10 cellular contexts compared by ENCODE assay signal in the genomic region with DNA sequence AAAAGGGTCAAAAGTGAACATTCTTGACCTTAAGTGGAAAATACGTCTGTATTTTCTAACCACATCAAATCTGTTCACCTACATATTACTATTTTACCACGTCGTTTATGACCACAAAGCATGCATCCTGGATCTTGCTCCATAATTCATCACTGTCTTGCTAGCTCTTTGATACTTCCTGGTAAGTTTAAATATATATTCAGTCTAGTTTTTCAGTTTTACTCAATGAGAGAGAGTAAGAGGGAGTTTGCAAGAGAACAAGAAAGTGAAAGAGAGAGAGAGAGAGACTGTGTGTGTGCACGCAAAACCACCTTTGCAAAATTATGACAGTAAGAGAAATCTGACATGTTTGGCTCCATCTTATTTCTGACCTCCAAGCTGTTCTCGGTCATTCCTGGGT.
DNase-seq lines count a peak whose midpoint lies in the region; ATAC-seq and TF ChIP-seq lines count a peak whose summit lies in the region.
"Had no signal": no experiment of that assay in that cellular context is flagged by ENCODE, and none has a peak within 500 bp of the region (broad histone marks: within the 10 kb centered on the region; RNA-seq: fewer than 3 reads in every experiment).

No MANE protein-coding gene starts in this region.

- peaks cover 2% of the 10 kb centered on the region for H3K4me1 ChIP-seq in testis
- no peaks in the 10 kb centered on the region for H3K4me1 ChIP-seq in H9 (ENCODE audit: insufficient read depth, low read length)
- H3K4me1 ChIP-seq: thyroid gland had no signal

- H3K27me3 Mint-ChIP-seq in activated T-cell treated with anti-CD3 and anti-CD28 coated beads, Interleukin-2, amount 50 U/mL, for 72 hours (ENCODE audit: low read depth) = no peaks in the 10 kb centered on the region
- no peaks in the 10 kb centered on the region for H3K27me3 Mint-ChIP-seq in H9 (ENCODE audit: low read depth)

- no peak overlapping the region for H3K4ac ChIP-seq in H9 (ENCODE audit: low read depth, low read length)

- H2BK120ac ChIP-seq in H9 (ENCODE audit: low read depth, low read length, poor library complexity, severe bottlenecking) = no peak overlapping the region

- no peak overlapping the region for H3K23ac ChIP-seq in H9 (ENCODE audit: insufficient read length, low read depth, low read length)

- no peak overlapping the region for H3K18ac ChIP-seq in H9 (ENCODE audit: insufficient read length, low read depth, low read length)

- H3K4me3 Mint-ChIP-seq in activated T-cell treated with anti-CD3 and anti-CD28 coated beads, Interleukin-2, amount 50 U/mL, for 72 hours = no peak overlapping the region
- no peak overlapping the region for H3K4me3 Mint-ChIP-seq in H9

- no peak overlapping the region for H2AFZ ChIP-seq in H9 (ENCODE audit: low read length)

- H4K20me1 ChIP-seq in H9 (ENCODE audit: control insufficient read depth, insufficient read depth, insufficient read length) = no peaks in the 10 kb centered on the region

- intact Hi-C loops in testis (cut with DNase I; ENCODE audit: low total_unique reads) = no loop called here

- H3K56ac ChIP-seq in H9 (ENCODE audit: insufficient read length, low read depth, low read length) = no peak overlapping the region

- no peak overlapping the region for H3K4me2 ChIP-seq in H9 (ENCODE audit: insufficient read depth, insufficient read length, low read length)

- H4K8ac ChIP-seq in H9 (replicated peaks; ENCODE audit: insufficient read length, low read depth, low read length) = no peak overlapping the region

- H4K91ac ChIP-seq in H9 (ENCODE audit: insufficient read length, low read depth, low read length) = no peak overlapping the region

- no peak overlapping the region for H2BK20ac ChIP-seq in H9 (ENCODE audit: low read depth, low read length, poor library complexity, severe bottlenecking)

- no peak overlapping the region for H3K9ac ChIP-seq in H9 (ENCODE audit: extremely low read depth, insufficient read length, low read length)

- peaks cover 6% of the 10 kb centered on the region for H3K4me1 Mint-ChIP-seq in activated T-cell treated with anti-CD3 and anti-CD28 coated beads, Interleukin-2, amount 50 U/mL, for 72 hours (ENCODE audit: low read depth)
- peaks cover 0 to 3% of the 10 kb centered on the region in 2 experiments; a peak in 1 of 4 replicates for H3K4me1 Mint-ChIP-seq in H9

- no peaks in the 10 kb centered on the region for H3K23me2 ChIP-seq in H9 (ENCODE audit: insufficient read length, low read depth, low read length, poor library complexity, severe bottlenecking)

- H4K5ac ChIP-seq in H9 (ENCODE audit: insufficient read length, low read depth, low read length) = no peak overlapping the region

- H3K27ac ChIP-seq in testis (peak overlapping the region; percentile 14 to 68), H9 (ENCODE audit: insufficient read length, low read depth, low read length) (no peak overlapping the region)
- H3K27ac ChIP-seq: thyroid gland had no signal

- H2BK12ac ChIP-seq in H9 (ENCODE audit: insufficient read length, low read depth, low read length) = no peak overlapping the region

- H3K9me3 Mint-ChIP-seq in activated T-cell treated with anti-CD3 and anti-CD28 coated beads, Interleukin-2, amount 50 U/mL, for 72 hours = peaks cover 0 to 2% of the 10 kb centered on the region in 2 donors
- no peaks in the 10 kb centered on the region for H3K9me3 Mint-ChIP-seq in H9

- H3T11ph ChIP-seq in H9 (ENCODE audit: low read length) = no peak overlapping the region

- TF ChIP-seq CTCF in testis (IDR thresholded peaks at IDR 0.05) (no peak), H9 (conservative IDR thresholded peaks at IDR 0.05) (no peak)

- H3K36me3 Mint-ChIP-seq in activated T-cell treated with anti-CD3 and anti-CD28 coated beads, Interleukin-2, amount 50 U/mL, for 72 hours (ENCODE audit: insufficient read depth in 2 of 2) = no peaks in the 10 kb centered on the region
- H3K36me3 Mint-ChIP-seq in H9 (ENCODE audit: insufficient read depth in 1 of 3, low read depth in 3 of 3) = no peaks in the 10 kb centered on the region; a peak in 1 of 7 replicates

- H3K4me3 ChIP-seq in testis = no peak overlapping the region
- H3K4me3 ChIP-seq: thyroid gland had no signal

- H3K9me3 ChIP-seq in testis = no peaks in the 10 kb centered on the region
- no peaks in the 10 kb centered on the region for H3K9me3 ChIP-seq in H9 (ENCODE audit: control insufficient read depth, low read depth, low read length)
- H3K9me3 ChIP-seq: thyroid gland had no signal

- no peak for TF ChIP-seq POLR2A in testis (IDR thresholded peaks at IDR 0.05)

- H3K36me3 ChIP-seq in testis (ENCODE audit: low read depth, missing control alignments) = no peaks in the 10 kb centered on the region
- H3K36me3 ChIP-seq: thyroid gland had no signal

- no peak overlapping the region for H2BK15ac ChIP-seq in H9 (ENCODE audit: low read depth, low read length)

- no peak overlapping the region for H2AK5ac ChIP-seq in H9 (ENCODE audit: insufficient read length, low read length)

- no peaks in the 10 kb centered on the region for H3K79me2 ChIP-seq in H9 (ENCODE audit: insufficient read depth, low read length)

- H2BK5ac ChIP-seq in H9 (ENCODE audit: insufficient read length, low read length) = no peak overlapping the region

- no peak overlapping the region for H3K27ac Mint-ChIP-seq in activated T-cell treated with anti-CD3 and anti-CD28 coated beads, Interleukin-2, amount 50 U/mL, for 72 hours
- no peak overlapping the region for H3K27ac Mint-ChIP-seq in H9

- H3K27me3 ChIP-seq in testis (no peaks in the 10 kb centered on the region), H9 (ENCODE audit: insufficient read depth, low read length) (no peaks in the 10 kb centered on the region)
- H3K27me3 ChIP-seq: thyroid gland had no signal

- H3K14ac ChIP-seq in H9 (ENCODE audit: insufficient read depth, low read length) = no peak overlapping the region

- DNase-seq in activated T-cell treated with anti-CD3 and anti-CD28 coated beads, Interleukin-2, amount 50 U/mL, for 72 hours = no peak
- DNase-seq in activated T-cell treated with anti-CD3 and anti-CD28 coated beads, Interleukin-2, amount 50 U/mL, for 1 hour = no peak
- DNase-seq in testis (peak; percentile 33), H9 (no peak), T1000 (lab: John Stamatoyannopoulos, UW) (no peak)
- no peak for DNase-seq in stimulated activated CD4-positive, alpha-beta T cell treated with anti-CD3 and anti-CD28 coated beads, Interleukin-2, amount 100 ng/mL, for 24 hours
- DNase-seq: stimulated activated CD4-positive, alpha-beta T cell treated with anti-CD3 and anti-CD28 coated beads, Interleukin-12 subunit alpha, Interleukin-12 subunit beta, amount 100 ng/mL, for 4 hours; thyroid gland had no signal

- H3K79me1 ChIP-seq in H9 (ENCODE audit: insufficient read depth, low read depth, low read length, poor library complexity, severe bottlenecking) = no peaks in the 10 kb centered on the region

- peak; percentile 39 to 45 for ATAC-seq in activated T-cell treated with anti-CD3 and anti-CD28 coated beads, Interleukin-2, amount 50 U/mL, for 72 hours (replicated peaks in 1 of 2)
- peak; percentile 84 for ATAC-seq in HG02678 (IDR thresholded peaks at IDR 0.05; ENCODE audit: unreplicated experiment)
- ATAC-seq in HG03558 (IDR thresholded peaks at IDR 0.05; ENCODE audit: extremely low read depth, unreplicated experiment) = peak; percentile 96

- 44 to 48% methylated on average over 5 of the region's 5 CpGs for WGBS in testis, 2 donors
- no CpG with 5 or more reads among the region's 5 CpGs for WGBS in H9 (ENCODE audit: extremely low coverage, insufficient read length, low lambda C conversion rate)

Comparison
In these comparisons a context has a peak if more than half of its experiments do, and no peak if none do; other contexts are left out.
1. ATAC-seq: peak in every context shown above with its lines; median percentile 96 in HG03558; 84 in HG02678; 42 in activated T-cell treated with anti-CD3 and anti-CD28 coated beads, Interleukin-2, amount 50 U/mL, for 72 hours.